ENCODE assay signal across 8 cellular contexts in the genomic region with DNA sequence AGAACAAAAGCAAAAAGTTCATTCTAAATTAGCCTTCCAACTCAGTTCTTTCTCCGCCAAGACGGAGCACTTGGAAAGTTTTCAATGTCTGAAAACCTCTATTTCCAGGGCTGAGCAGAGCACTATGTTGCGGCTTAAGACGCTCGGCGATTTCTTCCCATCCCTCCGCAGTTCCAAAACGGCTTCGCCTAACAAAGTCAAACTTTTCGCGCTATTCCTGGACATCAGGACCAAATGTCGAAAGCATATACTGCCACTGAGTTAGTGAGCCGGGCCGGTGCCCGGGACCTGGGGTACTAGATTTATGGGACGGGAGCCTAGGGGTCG. TPM values are rescaled to one million over a fixed set of nuclear protein-coding genes. Genes with fewer than 3 reads are reported as not detected.
A peak's percentile ranks its signal among the peaks of the same experiment; 100 is the strongest.
DNase-seq lines count a peak whose midpoint lies in the region; ATAC-seq and TF ChIP-seq lines count a peak whose summit lies in the region.

No MANE protein-coding gene starts in this region.

- H3K27me3 ChIP-seq in CD8-positive, alpha-beta T cell (ENCODE audit: insufficient read depth, low read length): no peaks in the 10 kb centered on the region
- H3K27me3 ChIP-seq in right atrium auricular region: no peaks in the 10 kb centered on the region

- no peaks in the 10 kb centered on the region for H3K9me3 ChIP-seq in CD8-positive, alpha-beta T cell (ENCODE audit: low read length)
- H3K9me3 ChIP-seq in right atrium auricular region: no peaks in the 10 kb centered on the region

- peaks cover 5% of the 10 kb centered on the region for H3K36me3 Mint-ChIP-seq in CD8-positive, alpha-beta T cell
- no peaks in the 10 kb centered on the region for H3K36me3 Mint-ChIP-seq in HFFc6 (ENCODE audit: low read depth)
- no peaks in the 10 kb centered on the region for H3K36me3 Mint-ChIP-seq in activated naive CD8-positive, alpha-beta T cell treated with anti-CD3 and anti-CD28 coated beads for 36 hours

- H3K4me1 ChIP-seq in CD8-positive, alpha-beta T cell (ENCODE audit: insufficient read depth, low read length): peaks cover 14% of the 10 kb centered on the region
- H3K4me1 ChIP-seq in right atrium auricular region: peaks cover 0 to 37% of the 10 kb centered on the region in 2 donors

- DNase-seq in CD8-positive, alpha-beta T cell: no peak
- DNase-seq in HFFc6 (peak; percentile 22), right atrium auricular region (ENCODE audit: low spot score) (peak; percentile 67), sciatic nerve (ENCODE audit: low spot score) (no peak), erythroblast (lab: John Stamatoyannopoulos, UW) (no peak)
- no peak for DNase-seq in activated naive CD8-positive, alpha-beta T cell treated with anti-CD3 and anti-CD28 coated beads for 36 hours
- no peak for DNase-seq in activated CD8-positive, alpha-beta memory T cell treated with anti-CD3 and anti-CD28 coated beads, Interleukin-2, amount 50 U/mL, for 4 hours

- CTCF ChIA-PET in CD8-positive, alpha-beta T cell (lab: Charles Lee): interaction anchor here (1.2 to 1.3 kb wide), 2 partner anchors 44 to 48 kb away, joined by 3 to 5 read pairs; no protein-coding TSS in a partner anchor

- H3K36me3 ChIP-seq in CD8-positive, alpha-beta T cell (ENCODE audit: insufficient read depth, low read length): no peaks in the 10 kb centered on the region
- H3K36me3 ChIP-seq in right atrium auricular region: no peaks in the 10 kb centered on the region

- peaks cover 23% of the 10 kb centered on the region for H3K4me1 Mint-ChIP-seq in CD8-positive, alpha-beta T cell (ENCODE audit: low read depth)
- peaks cover 18% of the 10 kb centered on the region for H3K4me1 Mint-ChIP-seq in HFFc6 (ENCODE audit: low read depth)
- peaks cover 22% of the 10 kb centered on the region for H3K4me1 Mint-ChIP-seq in activated naive CD8-positive, alpha-beta T cell treated with anti-CD3 and anti-CD28 coated beads for 36 hours

- TF ChIP-seq CTCF in CD8-positive, alpha-beta T cell (IDR thresholded peaks at IDR 0.05): no peak
- TF ChIP-seq CTCF in HFFc6 (IDR thresholded peaks at IDR 0.05) (no peak), right atrium auricular region (IDR thresholded peaks at IDR 0.05) (no peak)

- TF ChIP-seq POLR2A in erythroblast (IDR thresholded peaks at IDR 0.05; ENCODE audit: low read length): no peak

- peak overlapping the region; percentile 99 for H3K27ac Mint-ChIP-seq in CD8-positive, alpha-beta T cell
- peak overlapping the region; percentile 98 for H3K27ac Mint-ChIP-seq in HFFc6
- peak overlapping the region; percentile 96 for H3K27ac Mint-ChIP-seq in activated naive CD8-positive, alpha-beta T cell treated with anti-CD3 and anti-CD28 coated beads for 36 hours

- H3K4me3 ChIP-seq in CD8-positive, alpha-beta T cell (ENCODE audit: low read depth, low read length): peak overlapping the region; percentile 88
- peak overlapping the region; percentile 70 to 81 for H3K4me3 ChIP-seq in right atrium auricular region

- intact Hi-C loops in CD8-positive, alpha-beta T cell (cut with DNase I, micrococcal nuclease): loop anchor here (1.0 to 10.0 kb wide), 14 partner anchors 27 to 965 kb away; a partner anchor contains a TSS
- intact Hi-C loops in sciatic nerve (cut with DNase I): no loop called here

- ATAC-seq in CD8-positive, alpha-beta T cell: peak; percentile 2
- peak; percentile 51 for ATAC-seq in sciatic nerve
- no peak for ATAC-seq in HG02885 (IDR thresholded peaks at IDR 0.05; ENCODE audit: poor library complexity, unreplicated experiment)

- H3K27ac ChIP-seq in CD8-positive, alpha-beta T cell (ENCODE audit: low read depth, low read length): peak overlapping the region; percentile 90
- H3K27ac ChIP-seq in right atrium auricular region: peak overlapping the region; percentile 98

- no peaks in the 10 kb centered on the region for H3K9me3 Mint-ChIP-seq in CD8-positive, alpha-beta T cell
- no peaks in the 10 kb centered on the region for H3K9me3 Mint-ChIP-seq in HFFc6
- peaks cover 2% of the 10 kb centered on the region for H3K9me3 Mint-ChIP-seq in activated naive CD8-positive, alpha-beta T cell treated with anti-CD3 and anti-CD28 coated beads for 36 hours

- no peaks in the 10 kb centered on the region for H3K27me3 Mint-ChIP-seq in CD8-positive, alpha-beta T cell (ENCODE audit: low read depth)
- no peaks in the 10 kb centered on the region; the same call in none of the 2 replicates for H3K27me3 Mint-ChIP-seq in HFFc6 (ENCODE audit: insufficient read depth)
- H3K27me3 Mint-ChIP-seq in activated naive CD8-positive, alpha-beta T cell treated with anti-CD3 and anti-CD28 coated beads for 36 hours: no peaks in the 10 kb centered on the region

- POLR2A ChIA-PET in CD8-positive, alpha-beta T cell (lab: Charles Lee): interaction anchor here (0.6 to 3.6 kb wide), 16 partner anchors 10 to 495 kb away, joined by 3 to 35 read pairs (median 5); a partner anchor contains a TSS

- H3K4me3 Mint-ChIP-seq in CD8-positive, alpha-beta T cell: peak overlapping the region; percentile 96
- H3K4me3 Mint-ChIP-seq in HFFc6: peak overlapping the region; percentile 97
- H3K4me3 Mint-ChIP-seq in activated naive CD8-positive, alpha-beta T cell treated with anti-CD3 and anti-CD28 coated beads for 36 hours: peak overlapping the region; percentile 89

RNA-seq across cellular contexts. Expression of a gene that starts 0.8 kb away (rescaled TPM):
- 1 to 10 TPM; 1.5 to 2.0 TPM for total RNA-seq in CD8-positive, alpha-beta T cell
- 1 to 10 TPM; 6.6 to 9.3 (median 7.5) TPM for total RNA-seq in HFFc6 (2021; fragmentation: NEBNext Ultra II Directional; extraction: Animal tissue kit (Norgen Biotek cat#: 25700))
- total RNA-seq in activated naive CD8-positive, alpha-beta T cell treated with anti-CD3 and anti-CD28 coated beads for 36 hours: 1 to 10 TPM; 1.9 to 2.4 TPM
- total RNA-seq in right atrium auricular region (10 to 100 TPM in 1 of 2 donors, 1 to 10 TPM in 1; 5.2 to 13.4 TPM), sciatic nerve (19.7 TPM)

Comparison
In these comparisons a context has a peak if more than half of its experiments do, and no peak if none do; other contexts are left out.
1. DNase-seq: peak in HFFc6 (single experiment) and right atrium auricular region (single experiment); none in CD8-positive, alpha-beta T cell (0 of 7), activated naive CD8-positive, alpha-beta T cell treated with anti-CD3 and anti-CD28 coated beads for 36 hours (single experiment), sciatic nerve (single experiment), erythroblast (0 of 2) and activated CD8-positive, alpha-beta memory T cell treated with anti-CD3 and anti-CD28 coated beads, Interleukin-2, amount 50 U/mL, for 4 hours (single experiment).
2. Peak in every context shown above with its lines, with median percentiles within 50 percentile points of each other: H3K27ac Mint-ChIP-seq and H3K4me3 Mint-ChIP-seq.